ENCODE assay signal across 12 cellular contexts in the genomic region with DNA sequence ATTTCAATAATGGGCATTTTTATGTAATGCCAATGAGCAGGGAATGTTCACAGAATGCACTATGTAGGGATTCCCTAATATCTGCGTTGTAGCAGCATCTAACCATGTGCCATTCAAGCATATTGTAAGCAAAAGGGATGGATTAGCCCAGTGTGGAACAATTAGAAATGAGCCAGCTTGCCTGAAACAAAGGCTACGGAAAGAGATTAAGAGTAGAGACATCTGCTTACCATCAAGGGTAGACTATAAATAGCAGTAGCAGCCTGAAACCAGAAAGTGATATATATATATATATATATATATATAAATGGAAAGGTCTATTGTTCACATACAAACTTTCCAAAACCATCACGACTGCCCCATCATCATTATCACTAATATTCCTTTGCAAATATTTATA. TPM values are rescaled to one million over a fixed set of nuclear protein-coding genes. Genes with fewer than 3 reads are reported as not detected.
DNase-seq lines count a peak whose midpoint lies in the region; ATAC-seq and TF ChIP-seq lines count a peak whose summit lies in the region.
"Had no signal": no experiment of that assay in that cellular context is flagged by ENCODE, and none has a peak within 500 bp of the region (broad histone marks: within the 10 kb centered on the region; RNA-seq: fewer than 3 reads in every experiment).

No MANE protein-coding gene starts in this region.

- H3K79me2 ChIP-seq in hepatocyte = no peaks in the 10 kb centered on the region

- ATAC-seq in HG02588 (IDR thresholded peaks at IDR 0.05; ENCODE audit: unreplicated experiment) = peak; percentile 33
- peak; percentile 54 for ATAC-seq in HG03442 (IDR thresholded peaks at IDR 0.05; ENCODE audit: unreplicated experiment)
- no peak for ATAC-seq in sciatic nerve

- DNase-seq in NOMO-1 treated with DMSO at 0.1 percent for 48 hours (lab: John Stamatoyannopoulos, UW; ENCODE audit: unreplicated experiment) (peak; percentile 3), NOMO-1 treated with dmso at 0.1 percent for 144 hours (lab: John Stamatoyannopoulos, UW; ENCODE audit: unreplicated experiment) (no peak), hepatocyte (ENCODE audit: low spot score) (no peak), UCSD-AML1 (lab: John Stamatoyannopoulos, UW; ENCODE audit: unreplicated experiment) (no peak), sciatic nerve (ENCODE audit: low spot score) (no peak)
- no peak for DNase-seq in stimulated activated CD4-positive, alpha-beta T cell treated with anti-CD3 and anti-CD28 coated beads, Interleukin-4, amount 100 ng/mL, for 4 hours
- DNase-seq: Caco-2, HFFc6 had no signal

- no peak for TF ChIP-seq CTCF in hepatocyte (IDR thresholded peaks at IDR 0.05; ENCODE audit: poor library complexity)

- no peaks in the 10 kb centered on the region for H3K27me3 ChIP-seq in hepatocyte

- H3K4me2 ChIP-seq in hepatocyte = peak overlapping the region; percentile 40

- intact Hi-C loops in sciatic nerve (cut with DNase I) = no loop called here

- H3K36me3 ChIP-seq in hepatocyte (replicated peaks; ENCODE audit: insufficient read depth, low read depth) = no peaks in the 10 kb centered on the region

- H3K27ac ChIP-seq in hepatocyte = peak overlapping the region; percentile 26
- H3K27ac ChIP-seq: 22Rv1 had no signal

- H3K9me2 ChIP-seq in hepatocyte (replicated peaks; ENCODE audit: insufficient read depth) = no peaks in the 10 kb centered on the region

- no peak overlapping the region for H3K4me3 ChIP-seq in hepatocyte
- H3K4me3 ChIP-seq: lung had no signal

- peaks cover 5% of the 10 kb centered on the region for H3K4me1 ChIP-seq in hepatocyte (ENCODE audit: insufficient read depth)
- H3K4me1 ChIP-seq: Caco-2 had no signal

- WGBS in hepatocyte (ENCODE audit: low lambda C conversion rate, missing lambda C conversion rate) = 66% methylated on average over 3 of the region's 3 CpGs

- H3K9me3 ChIP-seq in hepatocyte (ENCODE audit: low read depth) = no peaks in the 10 kb centered on the region
- H3K9me3 ChIP-seq: Caco-2 had no signal

- no peaks in the 10 kb centered on the region for H4K20me1 ChIP-seq in hepatocyte (ENCODE audit: insufficient read depth, poor library complexity, severe bottlenecking)

- H2AFZ ChIP-seq in hepatocyte = no peak overlapping the region

RNA-seq across cellular contexts. Expression of a gene that starts 31.9 kb away (rescaled TPM):
- total RNA-seq in hepatocyte (15.8 and 17.5 TPM in 2 replicates), sciatic nerve (29.3 TPM)
- 5.7 and 6.9 TPM in 2 replicates for polyA plus RNA-seq in hepatocyte

RNA-seq across cellular contexts. Expression of a gene that starts 56.9 kb away (rescaled TPM):
- total RNA-seq in hepatocyte (59.3 and 67.1 TPM in 2 replicates), sciatic nerve (64.6 TPM)
- 20.8 and 26.1 TPM in 2 replicates for polyA plus RNA-seq in hepatocyte
